Comparison of ENCODE assay signal across 20 cellular contexts in the genomic region with DNA sequence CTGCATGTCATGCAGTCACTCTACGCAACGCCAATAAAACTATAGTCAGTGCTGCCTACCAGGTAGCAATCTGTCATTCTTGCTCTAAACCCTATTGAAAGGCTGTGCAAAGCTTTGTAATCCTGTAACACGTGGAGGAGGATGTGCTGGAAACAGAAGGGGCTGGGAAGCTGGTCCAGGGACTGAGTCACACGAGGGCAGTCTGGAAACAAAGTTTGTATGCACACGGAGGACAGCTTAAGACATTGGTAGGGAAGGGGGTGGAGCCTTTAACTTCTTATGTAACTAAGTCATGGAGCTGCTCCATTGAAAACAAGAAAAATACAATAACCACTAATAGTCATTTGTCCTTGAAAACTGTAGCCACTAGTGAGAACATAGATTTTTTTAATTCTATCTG.
DNase-seq lines count a peak whose midpoint lies in the region; ATAC-seq and TF ChIP-seq lines count a peak whose summit lies in the region.
"Had no signal": no experiment of that assay in that cellular context is flagged by ENCODE, and none has a peak within 500 bp of the region (broad histone marks: within the 10 kb centered on the region; RNA-seq: fewer than 3 reads in every experiment).

No MANE protein-coding gene starts in this region.

- 63% methylated on average over 5 of the region's 5 CpGs for WGBS in mammary epithelial cell (ENCODE audit: low coverage, missing lambda C conversion rate)

- no peaks in the 10 kb centered on the region for H4K20me1 ChIP-seq in mammary epithelial cell (ENCODE audit: insufficient read depth, low read length)

- peak overlapping the region; percentile 78 for H3K27ac ChIP-seq in mammary epithelial cell (ENCODE audit: insufficient read depth, low read depth, low read length)
- H3K27ac ChIP-seq: A549, Peyer's patch, upper lobe of left lung had no signal

- BruUV-seq in mammary epithelial cell (replicated peaks; lab: Mats Ljungman, UMichigan): no TSS peak

- peak overlapping the region; percentile 75 for H3K4me2 ChIP-seq in mammary epithelial cell (ENCODE audit: insufficient read depth, low read depth, low read length)
- H3K4me2 ChIP-seq: A549 had no signal

- no peaks in the 10 kb centered on the region for H3K36me3 ChIP-seq in mammary epithelial cell (ENCODE audit: insufficient read depth, low read length)
- H3K36me3 ChIP-seq: Peyer's patch, upper lobe of left lung had no signal

- ATAC-seq in HG02798 (IDR thresholded peaks at IDR 0.05; ENCODE audit: poor library complexity, unreplicated experiment): no peak
- ATAC-seq: A549; activated CD8-positive, alpha-beta memory T cell treated with anti-CD3 and anti-CD28 coated beads, Interleukin-2, amount 10 ng/mL, durations not matched to agents 7 days and 5 days; HepG2 had no signal

- intact Hi-C loops in mammary epithelial cell (cut with micrococcal nuclease): no loop called here

- dilution Hi-C loops in mammary epithelial cell (cut with HindIII; ENCODE audit: low sequenced_read_pairs): no loop called here

- CTCF ChIA-PET in mammary epithelial cell (lab: Charles Lee; ENCODE audit: low non-redundant PET): no interaction called here
- CTCF ChIA-PET in HEK293T (lab: Yijun Ruan, JAX): no interaction called here

- H3K79me2 ChIP-seq in mammary epithelial cell (ENCODE audit: insufficient read depth, low read length): no peaks in the 10 kb centered on the region

- POLR2A ChIA-PET in HEK293T (lab: Yijun Ruan, JAX): no interaction called here

- H3K4me1 ChIP-seq in mammary epithelial cell (ENCODE audit: insufficient read depth, low read length): peaks cover 26% of the 10 kb centered on the region
- H3K4me1 ChIP-seq: A549, Peyer's patch, upper lobe of left lung had no signal

- H3K9me3 ChIP-seq in mammary epithelial cell (replicated peaks; ENCODE audit: insufficient read depth, low read length): no peaks in the 10 kb centered on the region
- H3K9me3 ChIP-seq: A549, Peyer's patch, upper lobe of left lung had no signal

- in situ Hi-C loops in ACHN (cut with HindIII; ENCODE audit: low pct_ligation_motif_present, low pct_unique_long_range_greater_than_20kb, low sequenced_read_pairs) (no loop called here), mammary epithelial cell (cut with MboI; ENCODE audit: low sequenced_read_pairs in 2 of 2) (no loop called here)

- DNase-seq in ACHN (peak; percentile 14), LHCN-M2 (ENCODE audit: low read depth) (peak; percentile 54), mammary epithelial cell (no peak), kidney tubule cell (ENCODE audit: low spot score) (peak; percentile 47), HEK293T (ENCODE audit: extremely low spot score) (no peak), RKO (ENCODE audit: low spot score) (no peak)
- DNase-seq in stimulated activated CD4-positive, alpha-beta T cell treated with anti-CD3 and anti-CD28 coated beads, Interleukin-1b, Interleukin-23, amount 100 ng/mL, for 48 hours: no peak
- DNase-seq: activated CD8-positive, alpha-beta memory T cell treated with anti-CD3 and anti-CD28 coated beads, Interleukin-2, amount 10 ng/mL, durations not matched to agents 7 days and 5 days; activated gamma-delta T cell; effector memory CD4-positive, alpha-beta T cell; GOT3; NCI-H2081 treated with DMSO at 0.1 percent for 48 hours; NCI-H69; nephron progenitor cell; Peyer's patch; stimulated activated naive B cell treated with anti-CD40 and anti-IgM and Interleukin-4, amounts not matched to agents 10 μg/mL and 1 μg/mL and 100 μg/mL, for 72 hours; upper lobe of left lung had no signal

- no peak overlapping the region for H3K9ac ChIP-seq in mammary epithelial cell (ENCODE audit: insufficient read depth, low read length)

- H2AFZ ChIP-seq in mammary epithelial cell (ENCODE audit: low read depth, low read length): no peak overlapping the region

- H3K4me3 ChIP-seq in mammary epithelial cell (replicated peaks in 1 of 3; ENCODE audit: insufficient read depth in 1 of 3, low read depth in 2 of 3, low read length in 3 of 3): no peak overlapping the region
- H3K4me3 ChIP-seq: A549, Peyer's patch, upper lobe of left lung had no signal

- no peaks in the 10 kb centered on the region for H3K27me3 ChIP-seq in mammary epithelial cell (ENCODE audit: insufficient read depth, low read length)
- H3K27me3 ChIP-seq: Peyer's patch, upper lobe of left lung had no signal

- TF ChIP-seq CTCF in mammary epithelial cell (conservative IDR thresholded peaks at IDR 0.05 in 1 of 2, IDR thresholded peaks at IDR 0.05 in 1 of 2; ENCODE audit: extremely low read depth in 1 of 2, insufficient read depth in 1 of 2, low read depth in 1 of 2, low read length in 2 of 2): no peak

TF ChIP-seq in HEK293T, 16 proteins besides CTCF, POLR2A, EP300 and RAD21:
- TF ChIP-seq NFRKB (IDR thresholded peaks at IDR 0.05) (no peak), BHLHE40 (IDR thresholded peaks at IDR 0.05; ENCODE audit: borderline replicate concordance) (no peak), SP1 (IDR thresholded peaks at IDR 0.05) (no peak), FOXK2 (IDR thresholded peaks at IDR 0.05) (no peak), ARNT (IDR thresholded peaks at IDR 0.05) (no peak), CTBP1 (IDR thresholded peaks at IDR 0.05; ENCODE audit: borderline replicate concordance) (no peak), HDGF (IDR thresholded peaks at IDR 0.05; ENCODE audit: borderline replicate concordance) (no peak), ZNF384 (IDR thresholded peaks at IDR 0.05) (no peak), LEF1 (IDR thresholded peaks at IDR 0.05; ENCODE audit: borderline replicate concordance) (no peak), FOXM1 (IDR thresholded peaks at IDR 0.05; ENCODE audit: borderline replicate concordance) (no peak), L3MBTL2 (conservative IDR thresholded peaks at IDR 0.05) (no peak), TARDBP (IDR thresholded peaks at IDR 0.05) (no peak), FOXA1 (IDR thresholded peaks at IDR 0.05) (no peak), ELF4 (IDR thresholded peaks at IDR 0.05) (no peak), SUZ12 (IDR thresholded peaks at IDR 0.05) (no peak)
- TF ChIP-seq, protein P1, sequence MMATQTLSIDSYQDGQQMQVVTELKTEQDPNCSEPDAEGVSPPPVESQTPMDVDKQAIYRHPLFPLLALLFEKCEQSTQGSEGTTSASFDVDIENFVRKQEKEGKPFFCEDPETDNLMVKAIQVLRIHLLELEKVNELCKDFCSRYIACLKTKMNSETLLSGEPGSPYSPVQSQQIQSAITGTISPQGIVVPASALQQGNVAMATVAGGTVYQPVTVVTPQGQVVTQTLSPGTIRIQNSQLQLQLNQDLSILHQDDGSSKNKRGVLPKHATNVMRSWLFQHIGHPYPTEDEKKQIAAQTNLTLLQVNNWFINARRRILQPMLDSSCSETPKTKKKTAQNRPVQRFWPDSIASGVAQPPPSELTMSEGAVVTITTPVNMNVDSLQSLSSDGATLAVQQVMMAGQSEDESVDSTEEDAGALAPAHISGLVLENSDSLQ (IDR thresholded peaks at IDR 0.05): no peak

Comparison
In these comparisons a context has a peak if more than half of its experiments do, and no peak if none do; other contexts are left out.
1. DNase-seq: peak in ACHN (single experiment), LHCN-M2 (single experiment) and kidney tubule cell (single experiment); none in mammary epithelial cell (single experiment), HEK293T (single experiment), RKO (single experiment) and stimulated activated CD4-positive, alpha-beta T cell treated with anti-CD3 and anti-CD28 coated beads, Interleukin-1b, Interleukin-23, amount 100 ng/mL, for 48 hours (single experiment).